In genomic region chr11:47259178-47259977, GRCh38 we compare ENCODE assay signal across 1 cellular context.
A peak's percentile ranks its signal among the peaks of the same experiment; 100 is the strongest.
TF ChIP-seq lines count a peak whose summit lies in the region.

No MANE protein-coding gene starts in this region.

TF ChIP-seq in K562, 482 proteins besides CTCF, POLR2A, EP300 and RAD21 (continues in another document):
- TF ChIP-seq ZNF280A (IDR thresholded peaks at IDR 0.05; ENCODE audit: low read depth, partially characterized antibody) (no peak), ZNF134 (CRISPR knock-in tag; conservative IDR thresholded peaks at IDR 0.05) (no peak), DIDO1 (tag; IDR thresholded peaks at IDR 0.05; ENCODE audit: low read depth) (no peak), ZNF780A (CRISPR knock-in tag; IDR thresholded peaks at IDR 0.05) (no peak), LCOR (CRISPR knock-in tag; IDR thresholded peaks at IDR 0.05) (no peak), ZNF695 (CRISPR knock-in tag; IDR thresholded peaks at IDR 0.05) (no peak), VEZF1 (CRISPR knock-in tag; IDR thresholded peaks at IDR 0.05) (peak; percentile 24; the same call in 1 of the 2 replicates), PHF8 (IDR thresholded peaks at IDR 0.05; ENCODE audit: borderline replicate concordance, low read length) (no peak), TEAD2 (tag; IDR thresholded peaks at IDR 0.05) (no peak), ZBTB7A (IDR thresholded peaks at IDR 0.05; ENCODE audit: borderline replicate concordance, control insufficient read depth, low read depth, low read length) (peak; percentile 72), TCF3 (CRISPR knock-in tag; IDR thresholded peaks at IDR 0.05) (no peak), TSHZ1 (CRISPR knock-in tag; IDR thresholded peaks at IDR 0.05) (no peak), FOXK1 (CRISPR knock-in tag; IDR thresholded peaks at IDR 0.05; ENCODE audit: borderline replicate concordance) (no peak), ZNF398 (CRISPR knock-in tag; IDR thresholded peaks at IDR 0.05) (no peak), RBM15 (IDR thresholded peaks at IDR 0.05; ENCODE audit: insufficient read depth, low read length) (no peak), GABPA (tag; conservative IDR thresholded peaks at IDR 0.05; ENCODE audit: low read depth) (no peak), SMC3 (conservative IDR thresholded peaks at IDR 0.05; ENCODE audit: insufficient read depth, low read depth, low read length) (0 out of 2 replicates have a peak, but pooled peaks have one; percentile 10), HMG20A (CRISPR knock-in tag; conservative IDR thresholded peaks at IDR 0.05) (no peak), XRCC5 (IDR thresholded peaks at IDR 0.05; ENCODE audit: low read depth, low read length) (no peak), ZNF23 (CRISPR knock-in tag; IDR thresholded peaks at IDR 0.05) (no peak), ZNF263 (CRISPR knock-in tag; IDR thresholded peaks at IDR 0.05; ENCODE audit: borderline replicate concordance) (0 out of 2 replicates have a peak, but pooled peaks have one; percentile 31), ZNF232 (CRISPR knock-in tag; IDR thresholded peaks at IDR 0.05) (no peak), ZNF592 (IDR thresholded peaks at IDR 0.05) (no peak), ZNF655 (CRISPR knock-in tag; IDR thresholded peaks at IDR 0.05) (no peak), ARID3B (CRISPR knock-in tag; IDR thresholded peaks at IDR 0.05; ENCODE audit: borderline replicate concordance) (no peak), MAZ (CRISPR knock-in tag; conservative IDR thresholded peaks at IDR 0.05 in 1 of 2, IDR thresholded peaks at IDR 0.05 in 1 of 2) (0 out of 4 replicates have a peak, but pooled peaks of 1 of the 2 experiments have one; percentile 26), NFIC (IDR thresholded peaks at IDR 0.05) (no peak), ASH1L (IDR thresholded peaks at IDR 0.05; ENCODE audit: borderline replicate concordance, low read depth, partially characterized antibody) (no peak), CBFA2T3 (IDR thresholded peaks at IDR 0.05) (no peak), E2F6 (IDR thresholded peaks at IDR 0.05; ENCODE audit: borderline replicate concordance in 1 of 2, extremely low read depth in 1 of 2, insufficient read depth in 1 of 2, insufficient read length in 1 of 2, low read depth in 1 of 2, low read length in 1 of 2, poor library complexity in 1 of 2, severe bottlenecking in 1 of 2) (no peak), PHF21A (IDR thresholded peaks at IDR 0.05; ENCODE audit: borderline replicate concordance, low read depth) (no peak), HDAC1 (IDR thresholded peaks at IDR 0.05) (no peak), POLR2H (tag; IDR thresholded peaks at IDR 0.05; ENCODE audit: low read depth) (no peak)
- TF ChIP-seq, protein P1, sequence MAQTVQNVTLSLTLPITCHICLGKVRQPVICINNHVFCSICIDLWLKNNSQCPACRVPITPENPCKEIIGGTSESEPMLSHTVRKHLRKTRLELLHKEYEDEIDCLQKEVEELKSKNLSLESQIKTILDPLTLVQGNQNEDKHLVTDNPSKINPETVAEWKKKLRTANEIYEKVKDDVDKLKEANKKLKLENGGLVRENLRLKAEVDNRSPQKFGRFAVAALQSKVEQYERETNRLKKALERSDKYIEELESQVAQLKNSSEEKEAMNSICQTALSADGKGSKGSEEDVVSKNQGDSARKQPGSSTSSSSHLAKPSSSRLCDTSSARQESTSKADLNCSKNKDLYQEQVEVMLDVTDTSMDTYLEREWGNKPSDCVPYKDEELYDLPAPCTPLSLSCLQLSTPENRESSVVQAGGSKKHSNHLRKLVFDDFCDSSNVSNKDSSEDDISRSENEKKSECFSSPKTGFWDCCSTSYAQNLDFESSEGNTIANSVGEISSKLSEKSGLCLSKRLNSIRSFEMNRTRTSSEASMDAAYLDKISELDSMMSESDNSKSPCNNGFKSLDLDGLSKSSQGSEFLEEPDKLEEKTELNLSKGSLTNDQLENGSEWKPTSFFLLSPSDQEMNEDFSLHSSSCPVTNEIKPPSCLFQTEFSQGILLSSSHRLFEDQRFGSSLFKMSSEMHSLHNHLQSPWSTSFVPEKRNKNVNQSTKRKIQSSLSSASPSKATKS (CRISPR knock-in tag; IDR thresholded peaks at IDR 0.05) = no peak
- TF ChIP-seq, protein P2, sequence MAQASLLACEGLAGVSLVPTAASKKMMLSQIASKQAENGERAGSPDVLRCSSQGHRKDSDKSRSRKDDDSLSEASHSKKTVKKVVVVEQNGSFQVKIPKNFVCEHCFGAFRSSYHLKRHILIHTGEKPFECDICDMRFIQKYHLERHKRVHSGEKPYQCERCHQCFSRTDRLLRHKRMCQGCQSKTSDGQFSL (CRISPR knock-in tag; IDR thresholded peaks at IDR 0.05) = no peak
- TF ChIP-seq, protein P2 (tag; IDR thresholded peaks at IDR 0.05) = no peak
